ENCODE assay signal across 1 cellular context in the genomic region with DNA sequence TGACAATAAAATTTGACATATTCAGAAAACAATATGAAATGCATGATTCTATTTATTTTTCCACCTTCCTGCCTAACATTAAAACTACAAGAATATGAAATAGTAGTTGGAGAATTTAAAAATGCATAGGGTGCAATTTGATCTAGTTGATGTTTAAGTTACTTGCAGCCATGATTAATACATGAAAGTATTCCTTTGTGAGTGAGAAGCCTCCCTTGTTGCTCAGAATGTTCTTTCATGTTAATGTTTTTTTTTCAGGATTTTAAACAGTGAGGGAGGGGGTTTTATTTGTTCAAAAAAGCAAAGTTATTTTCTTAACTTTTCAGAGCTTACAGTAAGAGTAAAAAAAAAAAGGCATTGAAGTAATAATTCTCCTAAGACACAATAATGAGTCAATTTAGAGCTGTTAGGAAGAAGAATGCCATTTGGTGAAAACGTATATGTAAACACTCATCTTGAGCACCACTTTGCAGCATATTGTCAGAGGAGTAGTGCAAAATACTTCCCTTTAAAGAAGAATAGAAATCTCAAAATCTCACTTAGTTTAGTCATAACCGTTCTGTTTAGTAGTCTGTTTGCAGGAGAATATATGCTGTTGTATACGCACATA.
TF ChIP-seq lines count a peak whose summit lies in the region.

No MANE protein-coding gene starts in this region.

TF ChIP-seq in GM23338, 12 proteins besides CTCF, POLR2A, EP300 and RAD21 (continued from another document):
- TF ChIP-seq, protein P1, sequence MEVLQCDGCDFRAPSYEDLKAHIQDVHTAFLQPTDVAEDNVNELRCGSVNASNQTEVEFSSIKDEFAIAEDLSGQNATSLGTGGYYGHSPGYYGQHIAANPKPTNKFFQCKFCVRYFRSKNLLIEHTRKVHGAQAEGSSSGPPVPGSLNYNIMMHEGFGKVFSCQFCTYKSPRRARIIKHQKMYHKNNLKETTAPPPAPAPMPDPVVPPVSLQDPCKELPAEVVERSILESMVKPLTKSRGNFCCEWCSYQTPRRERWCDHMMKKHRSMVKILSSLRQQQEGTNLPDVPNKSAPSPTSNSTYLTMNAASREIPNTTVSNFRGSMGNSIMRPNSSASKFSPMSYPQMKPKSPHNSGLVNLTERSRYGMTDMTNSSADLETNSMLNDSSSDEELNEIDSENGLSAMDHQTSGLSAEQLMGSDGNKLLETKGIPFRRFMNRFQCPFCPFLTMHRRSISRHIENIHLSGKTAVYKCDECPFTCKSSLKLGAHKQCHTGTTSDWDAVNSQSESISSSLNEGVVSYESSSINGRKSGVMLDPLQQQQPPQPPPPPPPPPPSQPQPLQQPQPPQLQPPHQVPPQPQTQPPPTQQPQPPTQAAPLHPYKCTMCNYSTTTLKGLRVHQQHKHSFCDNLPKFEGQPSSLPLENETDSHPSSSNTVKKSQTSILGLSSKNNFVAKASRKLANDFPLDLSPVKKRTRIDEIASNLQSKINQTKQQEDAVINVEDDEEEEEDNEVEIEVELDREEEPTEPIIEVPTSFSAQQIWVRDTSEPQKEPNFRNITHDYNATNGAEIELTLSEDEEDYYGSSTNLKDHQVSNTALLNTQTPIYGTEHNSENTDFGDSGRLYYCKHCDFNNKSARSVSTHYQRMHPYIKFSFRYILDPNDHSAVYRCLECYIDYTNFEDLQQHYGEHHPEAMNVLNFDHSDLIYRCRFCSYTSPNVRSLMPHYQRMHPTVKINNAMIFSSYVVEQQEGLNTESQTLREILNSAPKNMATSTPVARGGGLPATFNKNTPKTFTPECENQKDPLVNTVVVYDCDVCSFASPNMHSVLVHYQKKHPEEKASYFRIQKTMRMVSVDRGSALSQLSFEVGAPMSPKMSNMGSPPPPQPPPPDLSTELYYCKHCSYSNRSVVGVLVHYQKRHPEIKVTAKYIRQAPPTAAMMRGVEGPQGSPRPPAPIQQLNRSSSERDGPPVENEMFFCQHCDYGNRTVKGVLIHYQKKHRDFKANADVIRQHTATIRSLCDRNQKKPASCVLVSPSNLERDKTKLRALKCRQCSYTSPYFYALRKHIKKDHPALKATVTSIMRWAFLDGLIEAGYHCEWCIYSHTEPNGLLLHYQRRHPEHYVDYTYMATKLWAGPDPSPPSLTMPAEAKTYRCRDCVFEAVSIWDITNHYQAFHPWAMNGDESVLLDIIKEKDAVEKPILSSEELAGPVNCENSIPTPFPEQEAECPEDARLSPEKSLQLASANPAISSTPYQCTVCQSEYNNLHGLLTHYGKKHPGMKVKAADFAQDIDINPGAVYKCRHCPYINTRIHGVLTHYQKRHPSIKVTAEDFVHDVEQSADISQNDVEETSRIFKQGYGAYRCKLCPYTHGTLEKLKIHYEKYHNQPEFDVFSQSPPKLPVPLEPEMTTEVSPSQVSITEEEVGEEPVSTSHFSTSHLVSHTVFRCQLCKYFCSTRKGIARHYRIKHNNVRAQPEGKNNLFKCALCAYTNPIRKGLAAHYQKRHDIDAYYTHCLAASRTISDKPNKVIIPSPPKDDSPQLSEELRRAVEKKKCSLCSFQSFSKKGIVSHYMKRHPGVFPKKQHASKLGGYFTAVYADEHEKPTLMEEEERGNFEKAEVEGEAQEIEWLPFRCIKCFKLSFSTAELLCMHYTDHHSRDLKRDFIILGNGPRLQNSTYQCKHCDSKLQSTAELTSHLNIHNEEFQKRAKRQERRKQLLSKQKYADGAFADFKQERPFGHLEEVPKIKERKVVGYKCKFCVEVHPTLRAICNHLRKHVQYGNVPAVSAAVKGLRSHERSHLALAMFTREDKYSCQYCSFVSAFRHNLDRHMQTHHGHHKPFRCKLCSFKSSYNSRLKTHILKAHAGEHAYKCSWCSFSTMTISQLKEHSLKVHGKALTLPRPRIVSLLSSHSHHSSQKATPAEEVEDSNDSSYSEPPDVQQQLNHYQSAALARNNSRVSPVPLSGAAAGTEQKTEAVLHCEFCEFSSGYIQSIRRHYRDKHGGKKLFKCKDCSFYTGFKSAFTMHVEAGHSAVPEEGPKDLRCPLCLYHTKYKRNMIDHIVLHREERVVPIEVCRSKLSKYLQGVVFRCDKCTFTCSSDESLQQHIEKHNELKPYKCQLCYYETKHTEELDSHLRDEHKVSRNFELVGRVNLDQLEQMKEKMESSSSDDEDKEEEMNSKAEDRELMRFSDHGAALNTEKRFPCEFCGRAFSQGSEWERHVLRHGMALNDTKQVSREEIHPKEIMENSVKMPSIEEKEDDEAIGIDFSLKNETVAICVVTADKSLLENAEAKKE (CRISPR knock-in tag; IDR thresholded peaks at IDR 0.05) = no peak
- no peak for TF ChIP-seq STAT1 (IDR thresholded peaks at IDR 0.05; ENCODE audit: unreplicated experiment)
- TF ChIP-seq, protein P2, sequence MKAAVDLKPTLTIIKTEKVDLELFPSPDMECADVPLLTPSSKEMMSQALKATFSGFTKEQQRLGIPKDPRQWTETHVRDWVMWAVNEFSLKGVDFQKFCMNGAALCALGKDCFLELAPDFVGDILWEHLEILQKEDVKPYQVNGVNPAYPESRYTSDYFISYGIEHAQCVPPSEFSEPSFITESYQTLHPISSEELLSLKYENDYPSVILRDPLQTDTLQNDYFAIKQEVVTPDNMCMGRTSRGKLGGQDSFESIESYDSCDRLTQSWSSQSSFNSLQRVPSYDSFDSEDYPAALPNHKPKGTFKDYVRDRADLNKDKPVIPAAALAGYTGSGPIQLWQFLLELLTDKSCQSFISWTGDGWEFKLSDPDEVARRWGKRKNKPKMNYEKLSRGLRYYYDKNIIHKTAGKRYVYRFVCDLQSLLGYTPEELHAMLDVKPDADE (IDR thresholded peaks at IDR 0.05) = no peak
- no peak for TF ChIP-seq POLR2AphosphoS5 (IDR thresholded peaks at IDR 0.05; ENCODE audit: low read depth)
- TF ChIP-seq ZNF114 (CRISPR knock-in tag; IDR thresholded peaks at IDR 0.05) = no peak
- TF ChIP-seq CREB1 (CRISPR knock-in tag; IDR thresholded peaks at IDR 0.05; ENCODE audit: low read depth) = no peak
- no peak for TF ChIP-seq JUNB (IDR thresholded peaks at IDR 0.05; ENCODE audit: unreplicated experiment)
- no peak for TF ChIP-seq EZH2 (IDR thresholded peaks at IDR 0.05; ENCODE audit: low read depth, unreplicated experiment)
TF ChIP-seq in GM23338: peak in this region for 0.
